In genomic region chr2:162487816-162488215, GRCh38 we compare ENCODE assay signal across 14 cellular contexts.
DNase-seq lines count a peak whose midpoint lies in the region; ATAC-seq and TF ChIP-seq lines count a peak whose summit lies in the region.
"Had no signal": no experiment of that assay in that cellular context is flagged by ENCODE, and none has a peak within 500 bp of the region (broad histone marks: within the 10 kb centered on the region; RNA-seq: fewer than 3 reads in every experiment).

No MANE protein-coding gene starts in this region.

- TF ChIP-seq POLR2A in body of pancreas (IDR thresholded peaks at IDR 0.05), result no peak

- H3K4me1 ChIP-seq in body of pancreas (peaks cover 11% of the 10 kb centered on the region), trophoblast cell (ENCODE audit: control insufficient read depth in 1 of 2, insufficient read depth in 2 of 2, low read length in 2 of 2) (no peaks in the 10 kb centered on the region)
- H3K4me1 ChIP-seq: BE2C had no signal

- no peak overlapping the region for H2AFZ ChIP-seq in trophoblast cell (ENCODE audit: insufficient read depth, low read length, poor library complexity)
- H2AFZ ChIP-seq: GM23248 had no signal

- no peak for DNase-seq in body of pancreas
- DNase-seq in kidney tubule cell (ENCODE audit: low spot score), result peak; percentile 9
- DNase-seq in trophoblast cell, result peak; percentile 89 to 96
- no peak for DNase-seq in activated naive CD4-positive, alpha-beta T cell treated with Interleukin-2 at 50 U/mL for 16 hours
- no peak for DNase-seq in substantia nigra (lab: John Stamatoyannopoulos, UW)
- no peak for DNase-seq in stimulated activated CD4-positive, alpha-beta T cell treated with anti-CD3 and anti-CD28 coated beads, Interleukin-4, amount 100 ng/mL, for 24 hours
- DNase-seq in chondrocyte (ENCODE audit: low spot score), result no peak
- DNase-seq: BE2C; CD4-positive, alpha-beta memory T cell; DMS79; GM23248; H9 had no signal

- TF ChIP-seq CTCF in body of pancreas (IDR thresholded peaks at IDR 0.05) (no peak), chondrocyte (IDR thresholded peaks at IDR 0.05) (no peak)

- no peaks in the 10 kb centered on the region for H3K9me3 Mint-ChIP-seq in chondrocyte (ENCODE audit: low read depth)

- H3K4me2 ChIP-seq in trophoblast cell (ENCODE audit: low read length), result no peak overlapping the region

- H3K27ac ChIP-seq in body of pancreas (peak overlapping the region in 1 of 4 donors; percentile 36), trophoblast cell (ENCODE audit: low read depth, low read length) (no peak overlapping the region), substantia nigra (ENCODE audit: low read depth, low read length, poor library complexity, severe bottlenecking) (no peak overlapping the region)
- H3K27ac ChIP-seq: C4-2B, GM23248 had no signal

- ATAC-seq in body of pancreas, result peak; percentile 48
- ATAC-seq: GM12878 had no signal

- H3K9ac ChIP-seq in trophoblast cell (ENCODE audit: low read length), result no peak overlapping the region
- H3K9ac ChIP-seq: GM23248 had no signal

- no peak overlapping the region for H3K4me3 Mint-ChIP-seq in chondrocyte (ENCODE audit: unreplicated experiment)
- H3K4me3 Mint-ChIP-seq: CD4-positive, alpha-beta memory T cell; H9 had no signal

- no peaks in the 10 kb centered on the region for H3K36me3 Mint-ChIP-seq in chondrocyte (ENCODE audit: low read depth)
- H3K36me3 Mint-ChIP-seq: CD4-positive, alpha-beta memory T cell had no signal

- no peak overlapping the region for H3K14ac ChIP-seq in trophoblast cell (ENCODE audit: low read length)

- no peaks in the 10 kb centered on the region for H3K4me1 Mint-ChIP-seq in chondrocyte (ENCODE audit: low read depth)
- H3K4me1 Mint-ChIP-seq: CD4-positive, alpha-beta memory T cell had no signal

- H4K12ac ChIP-seq in trophoblast cell (ENCODE audit: low read depth, low read length), result no peak overlapping the region

- no peak overlapping the region for H3K18ac ChIP-seq in trophoblast cell (ENCODE audit: low read length)

- H3K9me3 ChIP-seq in body of pancreas (no peaks in the 10 kb centered on the region), trophoblast cell (ENCODE audit: insufficient read depth, low read depth, low read length) (peaks cover 7% of the 10 kb centered on the region)
- H3K9me3 ChIP-seq: BE2C had no signal

- H3K27ac Mint-ChIP-seq in chondrocyte (ENCODE audit: unreplicated experiment), result no peak overlapping the region
- H3K27ac Mint-ChIP-seq: CD4-positive, alpha-beta memory T cell; H9 had no signal

- no peak overlapping the region for H3K4ac ChIP-seq in trophoblast cell (ENCODE audit: low read depth, low read length)

- H2BK120ac ChIP-seq in trophoblast cell (ENCODE audit: insufficient read depth, low read length, poor library complexity), result no peak overlapping the region

- H2AK5ac ChIP-seq in trophoblast cell (ENCODE audit: low read length), result no peak overlapping the region

- no peaks in the 10 kb centered on the region for H3K79me1 ChIP-seq in trophoblast cell (ENCODE audit: low read length)

- no peak overlapping the region for H3K4me3 ChIP-seq in body of pancreas
- no peak overlapping the region for H3K4me3 ChIP-seq in trophoblast cell (ENCODE audit: low read depth, low read length)
- H3K4me3 ChIP-seq: GM12878, GM23248 had no signal

- no peak overlapping the region for H4K8ac ChIP-seq in trophoblast cell (ENCODE audit: low read depth, low read length)

- H3K36me3 ChIP-seq in body of pancreas (replicated peaks in 1 of 2; ENCODE audit: insufficient read depth in 1 of 2, low read depth in 2 of 2) (no peaks in the 10 kb centered on the region), trophoblast cell (ENCODE audit: control insufficient read depth in 1 of 2, insufficient read depth in 2 of 2, low read length in 2 of 2) (no peaks in the 10 kb centered on the region)
- H3K36me3 ChIP-seq: BE2C had no signal

- intact Hi-C loops in body of pancreas (cut with DNase I), result no loop called here

- whole genome bisulfite sequencing in body of pancreas, 2 donors, result 13 to 28% methylated on average over 2 of the region's 2 CpGs
- no CpG with 5 or more reads among the region's 2 CpGs for WGBS in trophoblast cell (ENCODE audit: extremely low coverage, insufficient coverage, insufficient read length)

- H3K23ac ChIP-seq in trophoblast cell (ENCODE audit: low read length), result no peak overlapping the region

- no peak overlapping the region for H2BK12ac ChIP-seq in trophoblast cell (ENCODE audit: low read length)

- no peak overlapping the region for H4K91ac ChIP-seq in trophoblast cell (ENCODE audit: low read depth, low read length)

- H3K27me3 ChIP-seq in body of pancreas, result no peaks in the 10 kb centered on the region
- no peaks in the 10 kb centered on the region for H3K27me3 ChIP-seq in trophoblast cell (ENCODE audit: insufficient read depth, low read length)
- H3K27me3 ChIP-seq: BE2C had no signal

- no peaks in the 10 kb centered on the region for H3K79me2 ChIP-seq in trophoblast cell (ENCODE audit: control insufficient read depth, insufficient read depth, low read length, poor library complexity)

- H2BK5ac ChIP-seq in trophoblast cell (ENCODE audit: low read depth, low read length, poor library complexity), result no peak overlapping the region

- peaks cover 3% of the 10 kb centered on the region for H3K27me3 Mint-ChIP-seq in chondrocyte (ENCODE audit: low read depth)

Comparison
In these comparisons a context has a peak if more than half of its experiments do, and no peak if none do; other contexts are left out.
1. DNase-seq: peak in kidney tubule cell (single experiment) and trophoblast cell (2 of 2); none in body of pancreas (0 of 4), activated naive CD4-positive, alpha-beta T cell treated with Interleukin-2 at 50 U/mL for 16 hours (single experiment), substantia nigra (0 of 49), stimulated activated CD4-positive, alpha-beta T cell treated with anti-CD3 and anti-CD28 coated beads, Interleukin-4, amount 100 ng/mL, for 24 hours (single experiment) and chondrocyte (single experiment).